In genomic region chr2:162301877-162302276, GRCh38 we compare ENCODE assay signal across 6 cellular contexts. TPM values are rescaled to one million over a fixed set of nuclear protein-coding genes. Genes with fewer than 3 reads are reported as not detected.
"Had no signal": no experiment of that assay in that cellular context is flagged by ENCODE, and none has a peak within 500 bp of the region (broad histone marks: within the 10 kb centered on the region; RNA-seq: fewer than 3 reads in every experiment).

No MANE protein-coding gene starts in this region.

- DNase-seq: H9 had no signal

- H3K4me1 Mint-ChIP-seq: H9 had no signal

- H3K4me3 ChIP-seq: GM23338 had no signal

- H3K27ac Mint-ChIP-seq: GM23338, H9, IgD-negative memory B cell had no signal

- H3K4me3 Mint-ChIP-seq: GM23338, H9, IgD-negative memory B cell had no signal

- H3K27me3 Mint-ChIP-seq: IgD-negative memory B cell had no signal

- FAIRE-seq: H1, HTR-8/SVneo had no signal

- H3K4me2 ChIP-seq: GM23338 had no signal

- H3K36me3 Mint-ChIP-seq: IgD-negative memory B cell had no signal

- H3K9me3 Mint-ChIP-seq: GM23338, H9, IgD-negative memory B cell had no signal

- H2AFZ ChIP-seq: GM23338 had no signal

RNA-seq across cellular contexts. Expression of gene FAP, which starts 58.6 kb away (rescaled TPM):
- total RNA-seq: GM23338, H1, H9, HT-29 had no signal
- polyA plus RNA-seq: GM23338, H1, IgD-negative memory B cell had no signal
